Comparison of ENCODE assay signal across 36 cellular contexts in the genomic region with DNA sequence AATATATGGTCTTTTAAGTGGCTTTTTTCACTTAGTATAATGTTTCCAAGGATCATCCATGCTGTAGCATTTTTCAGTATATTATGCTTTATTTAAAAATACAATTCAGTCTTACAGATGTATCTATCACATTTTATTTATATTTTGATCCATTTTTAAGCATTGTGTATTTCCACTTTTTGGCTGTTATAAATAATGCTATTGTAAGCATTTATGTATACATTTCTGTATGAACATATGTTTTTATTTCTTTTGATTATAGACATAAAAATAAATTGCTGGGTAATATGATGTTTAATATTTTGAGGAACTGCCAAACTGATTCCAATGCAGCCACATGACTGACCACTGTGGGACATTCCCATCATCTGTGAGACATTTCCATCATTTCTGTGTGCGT.
"Had no signal": no experiment of that assay in that cellular context is flagged by ENCODE, and none has a peak within 500 bp of the region (broad histone marks: within the 10 kb centered on the region; RNA-seq: fewer than 3 reads in every experiment).

No MANE protein-coding gene starts in this region.

- H3K4me3 ChIP-seq: MG63 had no signal

- H3K27me3 ChIP-seq: MG63 had no signal

- H3K9me3 ChIP-seq: MG63 had no signal

- DNase-seq: Karpas-422, Kasumi-1, MG63, MM.1S, MV-4-11, NCI-H1048, NCI-H1092, NCI-H1092 treated with DMSO at 0.1 percent for 48 hours, NCI-H1105, NCI-H1105 treated with DMSO at 0.1 percent for 48 hours, NCI-H1417, NCI-H1417 treated with DMSO at 0.1 percent for 48 hours, NCI-H1436, NCI-H1436 treated with DMSO at 0.1 percent for 48 hours, NCI-H146, NCI-H1694, NCI-H1694 treated with DMSO at 0.1 percent for 48 hours, NCI-H187, NCI-H187 treated with DMSO at 0.1 percent for 48 hours, NCI-H1930, NCI-H2029, NCI-H2029 treated with DMSO at 0.1 percent for 48 hours, NCI-H2081, NCI-H2081 treated with DMSO at 0.1 percent for 48 hours, NCI-H2107, NCI-H2171, NCI-H2171 treated with DMSO at 0.1 percent for 48 hours, NCI-H2227 treated with DMSO at 0.1 percent for 48 hours, NCI-H226, NCI-H345, NCI-H446, NCI-H446 treated with DMSO at 0.1 percent for 48 hours, NCI-H510A, NCI-H510A treated with DMSO at 0.1 percent for 48 hours, NCI-H524, NCI-H524 treated with DMSO at 0.1 percent for 48 hours had no signal

- H3K36me3 ChIP-seq: MG63 had no signal
